11 cellular contexts compared by ENCODE assay signal in the genomic region with DNA sequence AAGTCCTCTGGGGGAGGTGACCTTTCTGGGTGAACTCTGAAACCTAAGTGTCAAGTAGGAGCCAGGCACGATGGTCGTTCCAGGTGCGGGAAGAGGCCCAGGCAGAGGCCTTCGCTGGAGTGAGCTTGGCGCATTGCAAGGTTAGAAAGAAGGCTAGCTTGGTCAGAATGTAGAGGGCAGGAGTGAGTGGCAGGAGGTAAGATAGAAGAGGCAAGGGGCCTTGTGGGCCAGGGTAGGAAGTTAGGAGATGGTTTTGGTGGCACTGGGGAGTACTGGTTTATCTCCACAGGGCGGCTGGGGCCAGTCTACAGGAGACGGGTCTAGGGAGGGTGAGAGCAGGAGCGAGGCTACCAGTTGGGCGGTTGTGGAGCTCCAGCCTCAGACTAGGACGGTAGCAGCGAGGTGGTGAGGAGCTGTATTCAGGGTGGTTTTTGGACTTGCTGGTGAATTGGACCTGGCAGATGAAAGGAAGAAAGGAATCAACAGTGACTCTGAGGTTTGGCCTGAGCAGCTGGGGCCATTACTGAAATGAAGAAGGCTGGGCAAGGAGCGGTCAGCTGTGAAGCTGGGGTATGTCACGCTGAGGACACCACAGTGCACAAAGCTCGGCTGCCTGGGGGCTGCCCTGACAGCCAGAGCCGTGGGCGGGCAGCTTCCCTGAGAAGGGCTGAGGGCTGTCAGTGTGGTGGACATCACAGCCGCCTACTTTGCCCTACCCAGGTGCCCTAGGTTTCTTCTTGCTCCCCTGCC. TPM values are rescaled to one million over a fixed set of nuclear protein-coding genes. Genes with fewer than 3 reads are reported as not detected.
A peak's percentile ranks its signal among the peaks of the same experiment; 100 is the strongest.
DNase-seq lines count a peak whose midpoint lies in the region; ATAC-seq and TF ChIP-seq lines count a peak whose summit lies in the region.
"Had no signal": no experiment of that assay in that cellular context is flagged by ENCODE, and none has a peak within 500 bp of the region (broad histone marks: within the 10 kb centered on the region; RNA-seq: fewer than 3 reads in every experiment).

No MANE protein-coding gene starts in this region.

- no peaks in the 10 kb centered on the region for H3K27me3 Mint-ChIP-seq in nephron progenitor cell (ENCODE audit: low read depth, poor library complexity)
- H3K27me3 Mint-ChIP-seq: activated CD8-positive, alpha-beta memory T cell treated with anti-CD3 and anti-CD28 coated beads, Interleukin-2, amount 10 ng/mL, durations not matched to agents 7 days and 5 days had no signal

- WGBS in urinary bladder: 66% methylated on average over 17 of the region's 17 CpGs

- H3K4me3 Mint-ChIP-seq in nephron progenitor cell: peak overlapping the region; percentile 68
- H3K4me3 Mint-ChIP-seq: activated CD8-positive, alpha-beta memory T cell treated with anti-CD3 and anti-CD28 coated beads, Interleukin-2, amount 10 ng/mL, durations not matched to agents 7 days and 5 days had no signal

- peak overlapping the region; percentile 93 for H3K27ac Mint-ChIP-seq in nephron progenitor cell
- H3K27ac Mint-ChIP-seq: activated CD8-positive, alpha-beta memory T cell treated with anti-CD3 and anti-CD28 coated beads, Interleukin-2, amount 10 ng/mL, durations not matched to agents 7 days and 5 days had no signal

- peaks cover 49% of the 10 kb centered on the region for H3K79me2 ChIP-seq in fibroblast of lung (ENCODE audit: control insufficient read depth, insufficient read depth, low read length)

- H3K4me1 ChIP-seq in fibroblast of lung (ENCODE audit: control insufficient read depth, extremely low read depth, insufficient read depth, low read length) (peaks cover 23% of the 10 kb centered on the region), urinary bladder (ENCODE audit: insufficient read depth) (peaks cover 1% of the 10 kb centered on the region), A673 (ENCODE audit: insufficient read depth, low read length, poor library complexity, severe bottlenecking) (no peaks in the 10 kb centered on the region)

- peaks cover 64% of the 10 kb centered on the region for H3K4me1 Mint-ChIP-seq in nephron progenitor cell

- no peak overlapping the region for H3K27ac ChIP-seq in fibroblast of lung (ENCODE audit: insufficient read depth, low read length)
- H3K27ac ChIP-seq in urinary bladder (ENCODE audit: low read depth): peak overlapping the region; percentile 12
- H3K27ac ChIP-seq in A673 (ENCODE audit: low read depth, low read length, poor library complexity, severe bottlenecking): no peak overlapping the region
- H3K27ac ChIP-seq: brain microvascular endothelial cell had no signal

- no peak overlapping the region for H3K9ac ChIP-seq in fibroblast of lung (ENCODE audit: insufficient read depth, low read length)

- H3K4me2 ChIP-seq in fibroblast of lung (ENCODE audit: extremely low read depth, insufficient read depth, low read length): peak overlapping the region; percentile 26

- no peaks in the 10 kb centered on the region for H3K9me3 Mint-ChIP-seq in nephron progenitor cell

- ATAC-seq in Right ventricle myocardium superior (ENCODE audit: poor library complexity): no peak
- ATAC-seq: activated CD8-positive, alpha-beta memory T cell treated with anti-CD3 and anti-CD28 coated beads, Interleukin-2, amount 10 ng/mL, durations not matched to agents 7 days and 5 days had no signal

- H3K36me3 Mint-ChIP-seq in nephron progenitor cell (ENCODE audit: low read depth): peaks cover 32% of the 10 kb centered on the region

- POLR2A ChIA-PET in A673 (lab: Charles Lee; ENCODE audit: low non-redundant PET) (no interaction called here), HEK293T (lab: Yijun Ruan, JAX) (interaction anchor here (2.5 to 2.6 kb wide), 2 partner anchors 9 to 11 kb away, joined by 9 to 14 read pairs; a partner anchor contains a TSS)

- H3K36me3 ChIP-seq in fibroblast of lung (ENCODE audit: control insufficient read depth, insufficient read depth, low read length) (peaks cover 7% of the 10 kb centered on the region), urinary bladder (ENCODE audit: insufficient read depth) (no peaks in the 10 kb centered on the region), A673 (ENCODE audit: insufficient read depth, low read length, poor library complexity, severe bottlenecking) (no peaks in the 10 kb centered on the region)

- no TSS peak for BruUV-seq in A673 (replicated peaks; lab: Mats Ljungman, UMichigan)

- TF ChIP-seq CTCF in fibroblast of lung (conservative IDR thresholded peaks at IDR 0.05 in 1 of 2, IDR thresholded peaks at IDR 0.05 in 1 of 2; ENCODE audit: low read depth in 1 of 2, low read length in 2 of 2) (no peak), nephron progenitor cell (IDR thresholded peaks at IDR 0.05) (no peak), A673 (conservative IDR thresholded peaks at IDR 0.05; ENCODE audit: low read depth, low read length) (no peak)

- no peak overlapping the region for H2AFZ ChIP-seq in fibroblast of lung (ENCODE audit: low read length)

- intact Hi-C loops in Right ventricle myocardium superior (cut with DNase I) (no loop called here), cardiac septum (cut with DNase I) (no loop called here), A673 (cut with micrococcal nuclease; ENCODE audit: unreplicated experiment) (no loop called here)

- H3K27me3 ChIP-seq in fibroblast of lung (ENCODE audit: control insufficient read depth, insufficient read depth, low read length) (no peaks in the 10 kb centered on the region), A673 (replicated peaks; ENCODE audit: insufficient read depth, low read depth, low read length, poor library complexity) (no peaks in the 10 kb centered on the region)
- H3K27me3 ChIP-seq: brain microvascular endothelial cell had no signal

- CTCF ChIA-PET in A673 (lab: Charles Lee) (no interaction called here), HEK293T (lab: Yijun Ruan, JAX) (no interaction called here)

- H4K20me1 ChIP-seq in fibroblast of lung (ENCODE audit: control insufficient read depth, extremely low read depth, insufficient read depth, low read length): no peaks in the 10 kb centered on the region

- peak; percentile 26 for DNase-seq in Right ventricle myocardium superior
- no peak for DNase-seq in cardiac septum (ENCODE audit: low spot score)
- no peak for DNase-seq in fibroblast of lung (ENCODE audit: low read depth in 2 of 2)
- peak; percentile 54 for DNase-seq in nephron progenitor cell
- DNase-seq in A673 (ENCODE audit: low spot score): no peak
- no peak for DNase-seq in HEK293T (ENCODE audit: extremely low spot score)
- DNase-seq in medulla oblongata (ENCODE audit: extremely low spot score): no peak
- DNase-seq: activated CD8-positive, alpha-beta memory T cell treated with anti-CD3 and anti-CD28 coated beads, Interleukin-2, amount 10 ng/mL, durations not matched to agents 7 days and 5 days; brain microvascular endothelial cell; NCI-H524 had no signal

- no peaks in the 10 kb centered on the region for H3K9me3 ChIP-seq in fibroblast of lung (ENCODE audit: control insufficient read depth, insufficient read depth, low read depth, low read length)
- no peaks in the 10 kb centered on the region for H3K9me3 ChIP-seq in A673 (ENCODE audit: low read depth, low read length, poor library complexity, severe bottlenecking)

- H3K4me3 ChIP-seq in fibroblast of lung (replicated peaks in 1 of 4; ENCODE audit: control extremely low read depth in 1 of 4, insufficient read depth in 1 of 4, low read depth in 3 of 4, low read length in 4 of 4) (no peak overlapping the region), urinary bladder (ENCODE audit: low read depth, low read length) (no peak overlapping the region), A673 (ENCODE audit: low read depth, low read length, poor library complexity, severe bottlenecking) (no peak overlapping the region)

TF ChIP-seq in HEK293T, 16 proteins besides CTCF, POLR2A, EP300 and RAD21:
- TF ChIP-seq ELF4 (IDR thresholded peaks at IDR 0.05) (no peak), FOXK2 (IDR thresholded peaks at IDR 0.05) (no peak), SUZ12 (IDR thresholded peaks at IDR 0.05) (no peak), ARNT (IDR thresholded peaks at IDR 0.05) (no peak), NFRKB (IDR thresholded peaks at IDR 0.05) (no peak), HDGF (IDR thresholded peaks at IDR 0.05; ENCODE audit: borderline replicate concordance) (no peak), BHLHE40 (IDR thresholded peaks at IDR 0.05; ENCODE audit: borderline replicate concordance) (no peak), FOXA1 (IDR thresholded peaks at IDR 0.05) (no peak), LEF1 (IDR thresholded peaks at IDR 0.05; ENCODE audit: borderline replicate concordance) (no peak), TARDBP (IDR thresholded peaks at IDR 0.05) (no peak), L3MBTL2 (conservative IDR thresholded peaks at IDR 0.05) (no peak), ZNF384 (IDR thresholded peaks at IDR 0.05) (no peak), FOXM1 (IDR thresholded peaks at IDR 0.05; ENCODE audit: borderline replicate concordance) (no peak), CTBP1 (IDR thresholded peaks at IDR 0.05; ENCODE audit: borderline replicate concordance) (no peak), SP1 (IDR thresholded peaks at IDR 0.05) (no peak)
- TF ChIP-seq, protein P1, sequence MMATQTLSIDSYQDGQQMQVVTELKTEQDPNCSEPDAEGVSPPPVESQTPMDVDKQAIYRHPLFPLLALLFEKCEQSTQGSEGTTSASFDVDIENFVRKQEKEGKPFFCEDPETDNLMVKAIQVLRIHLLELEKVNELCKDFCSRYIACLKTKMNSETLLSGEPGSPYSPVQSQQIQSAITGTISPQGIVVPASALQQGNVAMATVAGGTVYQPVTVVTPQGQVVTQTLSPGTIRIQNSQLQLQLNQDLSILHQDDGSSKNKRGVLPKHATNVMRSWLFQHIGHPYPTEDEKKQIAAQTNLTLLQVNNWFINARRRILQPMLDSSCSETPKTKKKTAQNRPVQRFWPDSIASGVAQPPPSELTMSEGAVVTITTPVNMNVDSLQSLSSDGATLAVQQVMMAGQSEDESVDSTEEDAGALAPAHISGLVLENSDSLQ (IDR thresholded peaks at IDR 0.05): no peak

RNA-seq across cellular contexts. Expression of a gene that starts 9.1 kb away (rescaled TPM):
- 22.6 TPM for total RNA-seq in Right ventricle myocardium superior
- 24.7 TPM for total RNA-seq in cardiac septum
- total RNA-seq in fibroblast of lung: 12.6 and 17.0 TPM in 2 replicates
- 6.6 and 10.1 TPM in 2 replicates for polyA plus RNA-seq in fibroblast of lung
- 16.8 and 17.2 TPM in 2 replicates for polyA plus RNA-seq in fibroblast of lung (2012)
- 32.6 and 47.8 TPM in 2 replicates for polyA minus RNA-seq in fibroblast of lung (ENCODE audit: low replicate concordance)
- 37.8 TPM for total RNA-seq in urinary bladder
- polyA plus RNA-seq in urinary bladder: 67.9 TPM
- 32.7 and 35.8 TPM in 2 replicates for total RNA-seq in A673 (2021)

Comparison
In these comparisons a context has a peak if more than half of its experiments do, and no peak if none do; other contexts are left out.
1. DNase-seq: peak in Right ventricle myocardium superior (single experiment) and nephron progenitor cell (single experiment); none in cardiac septum (single experiment), fibroblast of lung (0 of 2), A673 (single experiment), HEK293T (single experiment) and medulla oblongata (single experiment).